ENCODE assay signal across 17 cellular contexts in the genomic region with DNA sequence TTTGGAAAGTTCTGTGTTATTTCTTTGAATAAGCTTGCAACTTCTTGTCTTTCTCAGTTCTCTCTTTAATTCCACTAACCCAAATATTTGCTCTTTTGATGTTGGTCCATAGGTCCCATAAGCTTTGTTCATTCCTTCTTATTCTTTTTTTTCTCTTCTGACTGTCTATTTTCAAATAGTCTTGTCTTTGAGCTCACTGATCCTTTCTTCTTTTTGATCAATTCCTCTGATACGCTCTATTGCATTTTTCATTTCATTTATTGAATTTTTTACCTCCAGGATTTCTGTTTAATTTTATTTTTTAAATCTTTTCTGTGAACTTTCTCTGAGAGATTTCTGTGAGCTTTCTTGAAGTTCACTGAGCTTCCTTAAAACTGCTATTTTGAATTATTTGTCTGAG.
DNase-seq lines count a peak whose midpoint lies in the region; ATAC-seq, FAIRE-seq and TF ChIP-seq lines count a peak whose summit lies in the region.
"Had no signal": no experiment of that assay in that cellular context is flagged by ENCODE, and none has a peak within 500 bp of the region (broad histone marks: within the 10 kb centered on the region; RNA-seq: fewer than 3 reads in every experiment).

No MANE protein-coding gene starts in this region.

- FAIRE-seq in pancreas (lab: Jason Lieb, UNC), result no peak
- FAIRE-seq: G401.6, GM19239, H1 had no signal

- H3K36me3 ChIP-seq in HEK293 (ENCODE audit: control insufficient read depth in 2 of 2, insufficient read depth in 1 of 2, low read length in 2 of 2), result no peaks in the 10 kb centered on the region
- no peaks in the 10 kb centered on the region for H3K36me3 ChIP-seq in pancreas

- POLR2A ChIA-PET in HEK293 (lab: Yijun Ruan, JAX), result no interaction called here
- POLR2A ChIA-PET in activated CD8-positive, alpha-beta T cell treated with anti-CD3 and anti-CD28 coated beads for 36 hours (lab: Charles Lee), result no interaction called here

- H3K27ac Mint-ChIP-seq in chondrocyte (ENCODE audit: unreplicated experiment), result peak overlapping the region; percentile 20
- no peak overlapping the region for H3K27ac Mint-ChIP-seq in activated CD8-positive, alpha-beta T cell treated with anti-CD3 and anti-CD28 coated beads for 36 hours

- WGBS in pancreas, 2 donors, result 89 to 100% methylated on average over 1 of the region's 1 CpG

- H3K9me3 ChIP-seq in HEK293 (ENCODE audit: control insufficient read depth, insufficient read depth, low read depth, low read length), result no peaks in the 10 kb centered on the region
- no peaks in the 10 kb centered on the region for H3K9me3 ChIP-seq in pancreas

- no peak overlapping the region for H3K4me3 ChIP-seq in HEK293 (ENCODE audit: low read depth, low read length)
- H3K4me3 ChIP-seq in astrocyte of the spinal cord (ENCODE audit: low read depth, low read length), result no peak overlapping the region
- H3K4me3 ChIP-seq in pancreas, result no peak overlapping the region
- H3K4me3 ChIP-seq: GM23248 had no signal

- H3K9me3 Mint-ChIP-seq in chondrocyte (ENCODE audit: low read depth), result peaks cover 31% of the 10 kb centered on the region
- H3K9me3 Mint-ChIP-seq in activated CD8-positive, alpha-beta T cell treated with anti-CD3 and anti-CD28 coated beads for 36 hours, result peaks cover 26% of the 10 kb centered on the region

- H3K4me3 Mint-ChIP-seq in chondrocyte (ENCODE audit: unreplicated experiment), result no peak overlapping the region
- H3K4me3 Mint-ChIP-seq in activated CD8-positive, alpha-beta T cell treated with anti-CD3 and anti-CD28 coated beads for 36 hours, result no peak overlapping the region
- H3K4me3 Mint-ChIP-seq: CD4-positive, alpha-beta memory T cell had no signal

- H3K4me1 Mint-ChIP-seq in chondrocyte (ENCODE audit: low read depth), result peaks cover 7% of the 10 kb centered on the region
- no peaks in the 10 kb centered on the region for H3K4me1 Mint-ChIP-seq in activated CD8-positive, alpha-beta T cell treated with anti-CD3 and anti-CD28 coated beads for 36 hours (ENCODE audit: low read depth)
- H3K4me1 Mint-ChIP-seq: CD4-positive, alpha-beta memory T cell had no signal

- DNase-seq in astrocyte of the spinal cord (ENCODE audit: low read depth, low spot score), result peak; percentile 4
- no peak for DNase-seq in chondrocyte (ENCODE audit: low spot score)
- no peak for DNase-seq in activated CD8-positive, alpha-beta T cell treated with anti-CD3 and anti-CD28 coated beads for 36 hours
- DNase-seq in stimulated activated CD4-positive, alpha-beta T cell treated with anti-CD3 and anti-CD28 coated beads, Interleukin-2, amount 100 ng/mL, for 24 hours, result no peak
- no peak for DNase-seq in pancreas
- DNase-seq: C1 segment of cervical spinal cord; CD4-positive, alpha-beta memory T cell; COR-L47; DMS153; DND-41; GM23248; H7; HCEC 1CT had no signal

- H3K27me3 Mint-ChIP-seq in chondrocyte (ENCODE audit: low read depth), result no peaks in the 10 kb centered on the region
- peaks cover 8% of the 10 kb centered on the region for H3K27me3 Mint-ChIP-seq in activated CD8-positive, alpha-beta T cell treated with anti-CD3 and anti-CD28 coated beads for 36 hours

- TF ChIP-seq CTCF in HEK293 (tag by site-specific recombination; IDR thresholded peaks at IDR 0.05) (no peak), astrocyte of the spinal cord (IDR thresholded peaks at IDR 0.05; ENCODE audit: low read depth, low read length) (no peak), chondrocyte (IDR thresholded peaks at IDR 0.05) (no peak), pancreas (IDR thresholded peaks at IDR 0.05) (no peak)
- TF ChIP-seq CTCF in activated CD8-positive, alpha-beta T cell treated with anti-CD3 and anti-CD28 coated beads for 36 hours (IDR thresholded peaks at IDR 0.05), result no peak

- no peak for ATAC-seq in activated CD8-positive, alpha-beta T cell treated with anti-CD3 and anti-CD28 coated beads for 36 hours
- ATAC-seq in pancreas, result no peak

- H3K27ac ChIP-seq in HEK293 (ENCODE audit: extremely low read depth, low read depth, low read length) (no peak overlapping the region), pancreas (no peak overlapping the region)
- H3K27ac ChIP-seq: GM23248 had no signal

- no peaks in the 10 kb centered on the region for H3K27me3 ChIP-seq in pancreas

- H3K4me1 ChIP-seq in HEK293 (ENCODE audit: control insufficient read depth, insufficient read depth, low read length) (no peaks in the 10 kb centered on the region), pancreas (no peaks in the 10 kb centered on the region)

- intact Hi-C loops in activated CD8-positive, alpha-beta T cell treated with anti-CD3 and anti-CD28 coated beads for 36 hours (cut with micrococcal nuclease), result no loop called here
- intact Hi-C loops in pancreas (cut with DNase I), result no loop called here

- CTCF ChIA-PET in HEK293 (lab: Yijun Ruan, JAX), result no interaction called here
- CTCF ChIA-PET in activated CD8-positive, alpha-beta T cell treated with anti-CD3 and anti-CD28 coated beads for 36 hours (lab: Charles Lee), result no interaction called here

- peaks cover 22% of the 10 kb centered on the region for H3K36me3 Mint-ChIP-seq in chondrocyte (ENCODE audit: low read depth)
- peaks cover 5% of the 10 kb centered on the region for H3K36me3 Mint-ChIP-seq in activated CD8-positive, alpha-beta T cell treated with anti-CD3 and anti-CD28 coated beads for 36 hours (ENCODE audit: low read depth)

- in situ Hi-C loops in astrocyte of the spinal cord (cut with HindIII; ENCODE audit: low sequenced_read_pairs), result no loop called here

TF ChIP-seq in HEK293, 187 proteins besides CTCF, POLR2A, EP300 and RAD21:
- TF ChIP-seq SETDB1 (IDR thresholded peaks at IDR 0.05; ENCODE audit: insufficient read length, low read length) (peak; percentile 13), ZNF133 (tag by site-specific recombination; IDR thresholded peaks at IDR 0.05) (no peak)
